Comparison of ENCODE assay signal across 1 cellular context in genomic region chr20:13784893-13785715, GRCh38.
TF ChIP-seq lines count a peak whose summit lies in the region.

ESF1 (minus strand) TSS chr20:13784919; CDS start chr20:13783140, 1,779 bp downstream.
NDUFAF5 (plus strand) TSS chr20:13785028; CDS start chr20:13785069, 41 bp downstream.

TF ChIP-seq in HepG2, 621 proteins besides CTCF, POLR2A, EP300 and RAD21 (continued from another document):
- TF ChIP-seq ZHX2 (IDR thresholded peaks at IDR 0.05; ENCODE audit: low read depth), result peak; percentile 89
- TF ChIP-seq ZHX2 (CRISPR knock-in tag; IDR thresholded peaks at IDR 0.05; ENCODE audit: borderline replicate concordance), result peak; percentile 98
- TF ChIP-seq ZNF484 (CRISPR knock-in tag; IDR thresholded peaks at IDR 0.05; ENCODE audit: borderline replicate concordance, low read depth), result no peak; the same call in 1 of the 2 replicates
- TF ChIP-seq KDM4B (CRISPR knock-in tag; IDR thresholded peaks at IDR 0.05), result peak; percentile 90
- TF ChIP-seq PRDM4 (CRISPR knock-in tag; IDR thresholded peaks at IDR 0.05; ENCODE audit: borderline replicate concordance), result peak; percentile 74; the same call in 1 of the 2 replicates
